Comparison of ENCODE assay signal across 8 cellular contexts in genomic region chr9:35658894-35659220, GRCh38. TPM values are rescaled to one million over a fixed set of nuclear protein-coding genes. Genes with fewer than 3 reads are reported as not detected.
DNase-seq lines count a peak whose midpoint lies in the region; ATAC-seq and TF ChIP-seq lines count a peak whose summit lies in the region.

No MANE protein-coding gene starts in this region.

- H3K36me3 ChIP-seq in left lung: peaks cover 0 to 21% of the 10 kb centered on the region in 2 donors
- peaks cover 0 to 4% of the 10 kb centered on the region in 2 donors for H3K36me3 ChIP-seq in thyroid gland

- H3K36me3 Mint-ChIP-seq in activated CD4-positive, alpha-beta T cell treated with anti-CD3 and anti-CD28 coated beads for 36 hours (ENCODE audit: low read depth): peaks cover 37% of the 10 kb centered on the region

- peaks cover 0 to 56% of the 10 kb centered on the region in 2 donors for H3K4me1 ChIP-seq in left lung
- H3K4me1 ChIP-seq in thyroid gland: peaks cover 7 to 20% of the 10 kb centered on the region in 2 donors

- no peak for TF ChIP-seq CTCF in left lung (IDR thresholded peaks at IDR 0.05)
- TF ChIP-seq CTCF in thyroid gland (IDR thresholded peaks at IDR 0.05): no peak

- peaks cover 72% of the 10 kb centered on the region for H3K4me1 Mint-ChIP-seq in activated CD4-positive, alpha-beta T cell treated with anti-CD3 and anti-CD28 coated beads for 36 hours

- H3K9me3 ChIP-seq in left lung (no peaks in the 10 kb centered on the region), thyroid gland (no peaks in the 10 kb centered on the region)

- POLR2A ChIA-PET in activated CD4-positive, alpha-beta T cell treated with anti-CD3 and anti-CD28 coated beads for 36 hours (lab: Charles Lee): interaction anchor here (1.3 kb wide), 1 partner anchor 29 kb away, joined by 3 read pairs; no protein-coding TSS in a partner anchor

- peak; percentile 45 for DNase-seq in activated CD4-positive, alpha-beta T cell treated with anti-CD3 and anti-CD28 coated beads for 36 hours
- DNase-seq in activated CD4-positive, alpha-beta T cell treated with anti-CD3 and anti-CD28 coated beads for 1 hour: no peak
- DNase-seq in NCI-H69 (lab: John Stamatoyannopoulos, UW) (peak; percentile 73), caudate nucleus (lab: John Stamatoyannopoulos, UW) (peak in 7 of 61 donors; percentile 9 to 74 (median 34)), left lung (no peak), thyroid gland (peak in 1 of 2 donors; percentile 35), NCI-H187 treated with DMSO at 0.1 percent for 48 hours (lab: John Stamatoyannopoulos, UW) (no peak)

- peak; percentile 1 for ATAC-seq in activated CD4-positive, alpha-beta T cell treated with anti-CD3 and anti-CD28 coated beads for 36 hours
- ATAC-seq in left lung (peak; percentile 3), HG03039 (IDR thresholded peaks at IDR 0.05; ENCODE audit: unreplicated experiment) (no peak)

- peak overlapping the region; percentile 82 for H3K27ac Mint-ChIP-seq in activated CD4-positive, alpha-beta T cell treated with anti-CD3 and anti-CD28 coated beads for 36 hours

- intact Hi-C loops in activated CD4-positive, alpha-beta T cell treated with anti-CD3 and anti-CD28 coated beads for 36 hours (cut with DNase I, micrococcal nuclease): loop anchor here (1.0 to 10.0 kb wide), 16 partner anchors 37 to 672 kb away; partner anchors contain the start of genes GBA2 (in 2 of the 2), RGP1 (in 2 of the 2), ATOSB (in 1 of the 2) and CD72 (in 1 of the 2)
- intact Hi-C loops in left lung (cut with DNase I) (no loop called here), thyroid gland (cut with DNase I) (no loop called here)

- H3K4me3 Mint-ChIP-seq in activated CD4-positive, alpha-beta T cell treated with anti-CD3 and anti-CD28 coated beads for 36 hours: peak overlapping the region; percentile 80

- peak overlapping the region; percentile 83 to 96 for H3K4me3 ChIP-seq in left lung
- H3K4me3 ChIP-seq in thyroid gland (replicated peaks in 1 of 3): peak overlapping the region; percentile 49 to 95 (median 90)

- WGBS in thyroid gland, 2 donors: 10 to 16% methylated on average over 2 to 4 of the region's 4 CpGs

- CTCF ChIA-PET in activated CD4-positive, alpha-beta T cell treated with anti-CD3 and anti-CD28 coated beads for 36 hours (lab: Charles Lee): interaction anchor here (0.7 to 6.7 kb wide), 18 partner anchors 11 to 1013 kb away, joined by 3 to 89 read pairs (median 4); partner anchors contain the start of genes CREB3, GALT, SIT1 and TESK1

- H3K27me3 ChIP-seq in left lung: no peaks in the 10 kb centered on the region
- no peaks in the 10 kb centered on the region for H3K27me3 ChIP-seq in thyroid gland

- no peaks in the 10 kb centered on the region for H3K9me3 Mint-ChIP-seq in activated CD4-positive, alpha-beta T cell treated with anti-CD3 and anti-CD28 coated beads for 36 hours (ENCODE audit: low read depth)

- H3K27me3 Mint-ChIP-seq in activated CD4-positive, alpha-beta T cell treated with anti-CD3 and anti-CD28 coated beads for 36 hours: peaks cover 2% of the 10 kb centered on the region

- peak overlapping the region; percentile 100 for H3K27ac ChIP-seq in caudate nucleus (ENCODE audit: low read depth, low read length)
- peak overlapping the region; percentile 96 to 97 for H3K27ac ChIP-seq in left lung
- peak overlapping the region; percentile 92 to 100 (median 100) for H3K27ac ChIP-seq in thyroid gland

- no peak for TF ChIP-seq POLR2A in thyroid gland (IDR thresholded peaks at IDR 0.05)

RNA-seq across cellular contexts. Expression of gene CCDC107, which starts 0.8 kb away (rescaled TPM):
- total RNA-seq in activated CD4-positive, alpha-beta T cell treated with anti-CD3 and anti-CD28 coated beads for 36 hours: 10 to 100 TPM in 1 of 2 experiments, 1 to 10 TPM in 1; 7.9 to 10.4 TPM
- total RNA-seq in left lung: 10 to 100 TPM; 24.7 to 25.6 TPM
- 10 to 100 TPM; 21.0 to 40.9 (median 27.9) TPM for total RNA-seq in thyroid gland

RNA-seq across cellular contexts. Expression of gene RMRP, which starts 1.0 kb away (rescaled TPM):
- over 10,000 TPM in 1 of 2 experiments, 100 to 1,000 TPM in 1; 894 to 11,462 TPM for total RNA-seq in activated CD4-positive, alpha-beta T cell treated with anti-CD3 and anti-CD28 coated beads for 36 hours
- total RNA-seq in left lung (over 10,000 TPM; 27,227 to 27,465 TPM), thyroid gland (over 10,000 TPM in 1 of 4 donors, 1,000 to 10,000 TPM in 3; 3,539 to 11,174 (median 6,303) TPM)

RNA-seq across cellular contexts. Expression of gene ARHGEF39, which starts 6.1 kb away (rescaled TPM):
- total RNA-seq in activated CD4-positive, alpha-beta T cell treated with anti-CD3 and anti-CD28 coated beads for 36 hours: 10 to 100 TPM; 19.1 to 23.1 TPM
- 1 to 10 TPM; 1.5 to 3.1 TPM for total RNA-seq in left lung
- under 1 TPM in 3 of 4 donors, not detected in 1; 0.27 to 0.45 (median 0.42) TPM for total RNA-seq in thyroid gland

RNA-seq across cellular contexts. Expression of gene SIT1, which starts 8.1 kb away (rescaled TPM):
- total RNA-seq in activated CD4-positive, alpha-beta T cell treated with anti-CD3 and anti-CD28 coated beads for 36 hours: 10 to 100 TPM; 76.5 to 80.9 TPM
- total RNA-seq in left lung (1 to 10 TPM in 1 of 2 donors, under 1 TPM in 1; 0.99 to 2.4 TPM), thyroid gland (1 to 10 TPM in 2 of 4 donors, under 1 TPM in 2; 0.63 to 3.8 (median 0.95) TPM)

RNA-seq across cellular contexts. Expression of gene CA9, which starts 14.9 kb away (rescaled TPM):
- 1 to 10 TPM; 2.9 to 3.1 TPM for total RNA-seq in activated CD4-positive, alpha-beta T cell treated with anti-CD3 and anti-CD28 coated beads for 36 hours
- total RNA-seq in left lung (under 1 TPM in 1 of 2 donors, not detected in 1; 0.26 TPM), thyroid gland (not detected)

Comparison
In these comparisons a context has a peak if more than half of its experiments do, and no peak if none do; other contexts are left out.
1. DNase-seq: peak in activated CD4-positive, alpha-beta T cell treated with anti-CD3 and anti-CD28 coated beads for 36 hours (single experiment) and NCI-H69 (single experiment); none in activated CD4-positive, alpha-beta T cell treated with anti-CD3 and anti-CD28 coated beads for 1 hour (single experiment), left lung (0 of 2) and NCI-H187 treated with DMSO at 0.1 percent for 48 hours (single experiment).
2. RNA of gene ARHGEF39, which starts 6.1 kb away (total RNA-seq): 19.1 to 23.1 TPM in activated CD4-positive, alpha-beta T cell treated with anti-CD3 and anti-CD28 coated beads for 36 hours; 1.5 to 3.1 TPM in left lung and 0.27 to 0.45 TPM in thyroid gland; every median in the first group is over 4 times any median in the second.
3. intact Hi-C loops: an anchor here in activated CD4-positive, alpha-beta T cell treated with anti-CD3 and anti-CD28 coated beads for 36 hours (1.0 to 10.0 kb wide); none called in left lung and thyroid gland.
4. Peak in every context shown above with its lines, with median percentiles within 50 percentile points of each other: H3K27ac ChIP-seq.